Comparison of ENCODE assay signal across 9 cellular contexts in genomic region chr13:26022538-26023292, GRCh38. TPM values are rescaled to one million over a fixed set of nuclear protein-coding genes. Genes with fewer than 3 reads are reported as not detected.
DNase-seq lines count a peak whose midpoint lies in the region; ATAC-seq, FAIRE-seq and TF ChIP-seq lines count a peak whose summit lies in the region.
"Had no signal": no experiment of that assay in that cellular context is flagged by ENCODE, and none has a peak within 500 bp of the region (broad histone marks: within the 10 kb centered on the region; RNA-seq: fewer than 3 reads in every experiment).

No MANE protein-coding gene starts in this region.

- TF ChIP-seq CTCF in PC-3 (conservative IDR thresholded peaks at IDR 0.05; ENCODE audit: low read depth, low read length) (no peak), fibroblast of the aortic adventitia (IDR thresholded peaks at IDR 0.05; ENCODE audit: insufficient read depth, low read length) (no peak), D721Med (IDR thresholded peaks at IDR 0.05; ENCODE audit: insufficient read depth, missing control alignments) (no peak)
- TF ChIP-seq CTCF in CD4-positive, alpha-beta T cell (IDR thresholded peaks at IDR 0.05) = no peak

- H3K9ac ChIP-seq in PC-3 (ENCODE audit: low read length) = peak overlapping the region; percentile 72

- no peak overlapping the region for H3K27ac Mint-ChIP-seq in CD4-positive, alpha-beta T cell

- H3K36me3 Mint-ChIP-seq in CD4-positive, alpha-beta T cell (ENCODE audit: low read depth) = peaks cover 19% of the 10 kb centered on the region

- POLR2A ChIA-PET in PC-3 (lab: Charles Lee; ENCODE audit: unreplicated experiment) = no interaction called here
- POLR2A ChIA-PET in CD4-positive, alpha-beta T cell (lab: Charles Lee) = no interaction called here

- H3K9me2 ChIP-seq in PC-3 (replicated peaks; ENCODE audit: low read length) = no peaks in the 10 kb centered on the region

- H2AFZ ChIP-seq in PC-3 (ENCODE audit: low read length) = no peak overlapping the region

- no peak overlapping the region for H3K4me3 Mint-ChIP-seq in CD4-positive, alpha-beta T cell

- DNase-seq in GM04503 (ENCODE audit: low read depth) (peak; percentile 4), PC-3 (peak; percentile 97), fibroblast of the aortic adventitia (ENCODE audit: low read depth) (peak; percentile 61), renal cortical epithelial cell (ENCODE audit: low read depth) (peak; percentile 94), D721Med (ENCODE audit: insufficient read length, low spot score) (no peak), CD1c-positive myeloid dendritic cell (ENCODE audit: extremely low spot score) (no peak)
- no peak for DNase-seq in CD4-positive, alpha-beta T cell
- DNase-seq: NCI-H1436 had no signal

- H3K9me3 ChIP-seq in PC-3 (ENCODE audit: low read length) = no peaks in the 10 kb centered on the region
- no peaks in the 10 kb centered on the region for H3K9me3 ChIP-seq in CD4-positive, alpha-beta T cell (ENCODE audit: control insufficient read depth, low read length)

- H4K20me1 ChIP-seq in PC-3 (ENCODE audit: low read length) = no peaks in the 10 kb centered on the region

- no peaks in the 10 kb centered on the region for H3K27me3 Mint-ChIP-seq in CD4-positive, alpha-beta T cell

- H3K4me2 ChIP-seq in PC-3 (ENCODE audit: low read length) = peak overlapping the region; percentile 68

- CTCF ChIA-PET in PC-3 (lab: Charles Lee) = interaction anchor here (1.0 kb wide), 1 partner anchor 39 kb away, joined by 5 read pairs; no protein-coding TSS in a partner anchor
- CTCF ChIA-PET in CD4-positive, alpha-beta T cell (lab: Charles Lee) = no interaction called here

- ATAC-seq in PC-3 (peak; percentile 87), GM21717 (IDR thresholded peaks at IDR 0.05; ENCODE audit: unreplicated experiment) (no peak)
- ATAC-seq in CD4-positive, alpha-beta T cell (ENCODE audit: poor library complexity) = no peak

- H3K9me3 Mint-ChIP-seq in CD4-positive, alpha-beta T cell = no peaks in the 10 kb centered on the region

- FAIRE-seq in D721Med (lab: Jason Lieb, UNC) = no peak

- H3K4me3 ChIP-seq in PC-3 (ENCODE audit: low read length) = no peak overlapping the region
- no peak overlapping the region for H3K4me3 ChIP-seq in fibroblast of the aortic adventitia (ENCODE audit: low read depth, low read length)

- no peaks in the 10 kb centered on the region for H3K27me3 ChIP-seq in PC-3 (ENCODE audit: low read length)
- no peaks in the 10 kb centered on the region for H3K27me3 ChIP-seq in CD4-positive, alpha-beta T cell (ENCODE audit: control insufficient read depth, insufficient read depth, low read length)

- H3K4me1 ChIP-seq in PC-3 (ENCODE audit: insufficient read depth, low read length) = peaks cover 57% of the 10 kb centered on the region

- no peaks in the 10 kb centered on the region for H3K79me2 ChIP-seq in PC-3 (ENCODE audit: low read length)

- H3K4me1 Mint-ChIP-seq in CD4-positive, alpha-beta T cell (ENCODE audit: low read depth) = peaks cover 7% of the 10 kb centered on the region

- no peaks in the 10 kb centered on the region for H3K36me3 ChIP-seq in PC-3 (ENCODE audit: low read depth, low read length)

- intact Hi-C loops in PC-3 (cut with micrococcal nuclease) = loop anchor here (1.0 to 5.0 kb wide), 4 partner anchors 40 to 162 kb away; no protein-coding TSS in a partner anchor
- intact Hi-C loops in CD4-positive, alpha-beta T cell (cut with DNase I, micrococcal nuclease) = no loop called here

- H3F3A ChIP-seq in PC-3 (ENCODE audit: low read length, unreplicated experiment) = peaks cover 11% of the 10 kb centered on the region

- BruUV-seq in PC-3 (replicated peaks; lab: Mats Ljungman, UMichigan) = no TSS peak

- H3K27ac ChIP-seq in PC-3 (ENCODE audit: low read length) = peak overlapping the region; percentile 99
- no peak overlapping the region for H3K27ac ChIP-seq in CD4-positive, alpha-beta T cell (ENCODE audit: low read depth, low read length)

RNA-seq across cellular contexts. Expression of gene SHISA2, which starts 29.1 kb away (rescaled TPM):
- total RNA-seq in PC-3 (2014; rRNA removed) (7.8 TPM in 2 replicates), fibroblast of the aortic adventitia (ENCODE audit: low replicate concordance) (0.08 and 0.90 TPM in 2 replicates), renal cortical epithelial cell (68.7 and 266 TPM in 2 replicates)
- under 1 TPM; 0.52 to 0.92 TPM for total RNA-seq in CD4-positive, alpha-beta T cell

Comparison
In these comparisons a context has a peak if more than half of its experiments do, and no peak if none do; other contexts are left out.
1. DNase-seq: peak in GM04503 (single experiment), PC-3 (single experiment), fibroblast of the aortic adventitia (single experiment) and renal cortical epithelial cell (single experiment); none in D721Med (single experiment), CD1c-positive myeloid dendritic cell (single experiment) and CD4-positive, alpha-beta T cell (0 of 10).